8 cellular contexts compared by ENCODE assay signal in the genomic region with DNA sequence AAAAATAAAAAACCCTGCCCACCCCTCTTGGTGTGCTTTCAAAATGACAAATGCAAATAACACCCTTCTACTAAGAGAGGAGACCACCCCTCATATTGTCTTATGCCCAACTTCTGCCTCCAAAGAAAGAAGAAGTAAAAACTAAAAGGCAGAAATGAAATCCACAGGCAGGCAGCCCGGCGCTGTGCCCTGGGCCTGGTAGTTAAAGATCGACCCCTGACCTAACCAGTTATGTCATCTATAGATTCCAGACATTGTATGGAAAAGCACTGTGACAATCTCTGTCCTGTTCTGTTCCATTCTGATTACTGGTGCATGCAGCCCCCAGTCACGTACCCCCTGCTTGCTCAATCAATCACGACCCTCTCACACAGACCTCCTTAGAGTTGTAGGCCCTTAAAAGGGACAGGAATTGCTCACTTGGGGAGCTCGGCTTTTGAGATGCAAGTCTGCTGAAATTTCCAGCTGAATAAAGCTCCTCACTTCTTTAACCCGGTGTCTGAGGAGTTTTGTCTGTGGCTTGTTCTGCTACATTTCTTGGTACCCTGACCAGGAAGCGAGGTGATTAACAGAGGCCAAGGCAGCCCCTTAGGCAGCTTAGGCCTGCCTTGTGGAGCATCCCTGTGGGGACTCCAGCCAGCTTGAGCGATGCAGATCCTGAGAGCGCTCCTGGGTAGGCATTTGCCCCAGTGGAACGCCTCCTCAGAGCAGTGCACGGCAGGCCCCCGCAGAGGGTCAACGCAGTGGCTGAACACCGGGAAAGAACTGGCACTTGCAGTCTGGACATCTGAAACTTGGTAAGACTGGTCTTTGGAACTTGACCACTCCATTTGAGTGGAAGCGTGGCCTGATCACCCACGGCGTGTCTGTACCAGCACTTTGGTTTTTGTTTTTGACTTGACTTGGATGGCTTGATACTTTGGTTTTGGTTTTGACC. TPM values are rescaled to one million over a fixed set of nuclear protein-coding genes. Genes with fewer than 3 reads are reported as not detected.
DNase-seq lines count a peak whose midpoint lies in the region; ATAC-seq, FAIRE-seq and TF ChIP-seq lines count a peak whose summit lies in the region.
"Not testable (repeated sequence)": the region's sequence is repeated elsewhere in the genome, so short reads cannot be mapped to it uniquely, and the experiment has no call there.
"Had no signal": no experiment of that assay in that cellular context is flagged by ENCODE, and none has a peak within 500 bp of the region (broad histone marks: within the 10 kb centered on the region; RNA-seq: fewer than 3 reads in every experiment).

No MANE protein-coding gene starts in this region.

- not testable (repeated sequence) for TF ChIP-seq CTCF in H9 (conservative IDR thresholded peaks at IDR 0.05); OCI-LY3 (IDR thresholded peaks at IDR 0.05; ENCODE audit: low read depth, low read length); K562 (IDR thresholded peaks at IDR 0.05 in 2 of 3, conservative IDR thresholded peaks at IDR 0.05 in 1 of 3; ENCODE audit: insufficient read depth in 2 of 3, low read depth in 1 of 3, low read length in 3 of 3); mesothelial cell of epicardium (IDR thresholded peaks at IDR 0.05; ENCODE audit: unreplicated experiment); smooth muscle cell (IDR thresholded peaks at IDR 0.05; ENCODE audit: borderline replicate concordance, insufficient read depth, poor library complexity, severe bottlenecking)

- not testable (repeated sequence) for TF ChIP-seq POLR2A in K562 (conservative IDR thresholded peaks at IDR 0.05)

- not testable (repeated sequence) for H3K18ac ChIP-seq in H9 (ENCODE audit: insufficient read length, low read depth, low read length)

- not testable (repeated sequence) for ATAC-seq in K562, Right ventricle myocardium inferior

- H2BK12ac ChIP-seq in H9 (ENCODE audit: insufficient read length, low read depth, low read length), result not testable (repeated sequence)

- H3K4me1 Mint-ChIP-seq in H9 (peaks cover 36 to 43% of the 10 kb centered on the region in 2 experiments), mesothelial cell of epicardium (peaks cover 38% of the 10 kb centered on the region)

- H3K79me1 ChIP-seq in H9 (ENCODE audit: insufficient read depth, low read depth, low read length, poor library complexity, severe bottlenecking), result not testable (repeated sequence)

- H2BK20ac ChIP-seq in H9 (ENCODE audit: low read depth, low read length, poor library complexity, severe bottlenecking), result not testable (repeated sequence)

- not testable (repeated sequence) for H4K8ac ChIP-seq in H9 (replicated peaks; ENCODE audit: insufficient read length, low read depth, low read length)

- H3K27me3 Mint-ChIP-seq in H9 (ENCODE audit: low read depth), result peaks cover 12% of the 10 kb centered on the region
- H3K27me3 Mint-ChIP-seq in mesothelial cell of epicardium (ENCODE audit: low read depth), result not testable (repeated sequence)

- POLR2A ChIA-PET in K562 (lab: Yijun Ruan, JAX), result interaction anchor here (0.9 kb wide), 1 partner anchor 37 kb away, joined by 3 read pairs; no protein-coding TSS in a partner anchor

- H3K4me2 ChIP-seq in H9 (ENCODE audit: insufficient read depth, insufficient read length, low read length); smooth muscle cell: not testable (repeated sequence)
- H3K4me2 ChIP-seq in OCI-LY3 (ENCODE audit: low read length) (0 out of 2 replicates have a peak overlapping the region, but pooled peaks have one; percentile 11), K562 (ENCODE audit: insufficient read depth, low read length) (peak overlapping the region; percentile 8; the same call in 1 of the 2 replicates)

- H3K9me1 ChIP-seq in K562 (ENCODE audit: control insufficient read depth, insufficient read depth, low read length), result not testable (repeated sequence)

- H3K9ac ChIP-seq in H9 (ENCODE audit: extremely low read depth, insufficient read length, low read length); OCI-LY3 (ENCODE audit: low read length); K562 (ENCODE audit: insufficient read depth in 1 of 2, low read depth in 2 of 2, low read length in 2 of 2); iPS-20b (ENCODE audit: low read depth, low read length); smooth muscle cell (ENCODE audit: low read depth): not testable (repeated sequence)

- H3K27ac Mint-ChIP-seq in H9 (peak overlapping the region; percentile 0 to 60 (median 1)), mesothelial cell of epicardium (peak overlapping the region; percentile 84)

- not testable (repeated sequence) for H3K4me1 ChIP-seq in H9 (ENCODE audit: insufficient read depth, low read length); K562 (replicated peaks in 1 of 2; ENCODE audit: control insufficient read depth in 2 of 2, insufficient read depth in 2 of 2, low read length in 2 of 2)
- H3K4me1 ChIP-seq in OCI-LY3 (ENCODE audit: low read length) (peaks cover 11% of the 10 kb centered on the region), iPS-20b (ENCODE audit: insufficient read depth, low read length) (peaks cover 14% of the 10 kb centered on the region), smooth muscle cell (ENCODE audit: low read depth) (peaks cover 30% of the 10 kb centered on the region)

- WGBS in H9 (ENCODE audit: extremely low coverage, insufficient read length, low lambda C conversion rate), result no CpG with 5 or more reads among the region's 18 CpGs
- WGBS in K562 (ENCODE audit: insufficient coverage, low coverage, missing lambda C conversion rate), result 85% methylated on average over 18 of the region's 18 CpGs
- WGBS in smooth muscle cell (ENCODE audit: low lambda C conversion rate), result 67% methylated on average over 18 of the region's 18 CpGs

- not testable (repeated sequence) for BruUV-seq in K562 (replicated peaks; lab: Mats Ljungman, UMichigan)

- H3K4ac ChIP-seq in H9 (ENCODE audit: low read depth, low read length), result not testable (repeated sequence)

- H3K79me2 ChIP-seq in H9 (ENCODE audit: insufficient read depth, low read length); OCI-LY3 (ENCODE audit: low read length); K562 (ENCODE audit: control insufficient read depth, insufficient read depth, low read length); smooth muscle cell (ENCODE audit: low read depth): not testable (repeated sequence)

- DNase-seq in H9 (peak; percentile 78), Right ventricle myocardium inferior (ENCODE audit: missing footprints) (peak; percentile 28)
- DNase-seq in K562 (ENCODE audit: extremely low read depth in 1 of 4, low spot score in 3 of 4); mesothelial cell of epicardium (ENCODE audit: low spot score in 2 of 2, unreplicated experiment in 2 of 2); smooth muscle cell (lab: John Stamatoyannopoulos, UW; ENCODE audit: unreplicated experiment): not testable (repeated sequence)

- not testable (repeated sequence) for H3K23ac ChIP-seq in H9 (ENCODE audit: insufficient read length, low read depth, low read length)

- not testable (repeated sequence) for H4K20me1 ChIP-seq in H9 (ENCODE audit: control insufficient read depth, insufficient read depth, insufficient read length); OCI-LY3 (ENCODE audit: insufficient read depth, low read length); K562 (replicated peaks; ENCODE audit: control insufficient read depth, insufficient read depth, low read length); smooth muscle cell (ENCODE audit: low read depth)

- not testable (repeated sequence) for H3K27me3 ChIP-seq in H9 (ENCODE audit: insufficient read depth, low read length); OCI-LY3 (ENCODE audit: low read depth, low read length); K562 (ENCODE audit: control insufficient read depth in 2 of 2, insufficient read depth in 2 of 2, low read length in 2 of 2); iPS-20b (ENCODE audit: insufficient read depth, low read length); smooth muscle cell (ENCODE audit: low read depth)

- not testable (repeated sequence) for H2BK15ac ChIP-seq in H9 (ENCODE audit: low read depth, low read length)

- H3K27ac ChIP-seq in H9 (ENCODE audit: insufficient read length, low read depth, low read length); OCI-LY3 (ENCODE audit: low read length); K562 (ENCODE audit: extremely low read depth, low read depth, low read length); iPS-20b (ENCODE audit: low read length): not testable (repeated sequence)
- H3K27ac ChIP-seq in smooth muscle cell (ENCODE audit: low read depth), result peak overlapping the region; percentile 28

- intact Hi-C loops in K562 (cut with micrococcal nuclease); Right ventricle myocardium inferior (cut with DNase I): not testable (repeated sequence)

- H3K9me3 Mint-ChIP-seq in H9, result peaks cover 0 to 15% of the 10 kb centered on the region in 2 experiments; a peak in 3 of 5 replicates
- not testable (repeated sequence) for H3K9me3 Mint-ChIP-seq in mesothelial cell of epicardium

- H2AFZ ChIP-seq in H9 (ENCODE audit: low read length); OCI-LY3 (ENCODE audit: low read depth, low read length); K562 (ENCODE audit: low read depth, low read length); smooth muscle cell (ENCODE audit: low read depth): not testable (repeated sequence)

- H3K14ac ChIP-seq in H9 (ENCODE audit: insufficient read depth, low read length), result peak overlapping the region; percentile 39; the same call in 1 of the 2 replicates

- not testable (repeated sequence) for TF ChIP-seq RAD21 in K562 (CRISPR knock-in tag; conservative IDR thresholded peaks at IDR 0.05 in 1 of 2, IDR thresholded peaks at IDR 0.05 in 1 of 2)

- CTCF ChIA-PET in K562 (lab: Yijun Ruan, JAX; ENCODE audit: low intra/inter-chr PET ratio), result interaction anchor here (0.9 kb wide), 1 partner anchor 10 kb away, joined by 3 read pairs; no protein-coding TSS in a partner anchor

- H3K36me3 Mint-ChIP-seq in H9 (ENCODE audit: insufficient read depth in 1 of 3, low read depth in 3 of 3) (peaks cover 0 to 15% (median 14%) of the 10 kb centered on the region in 3 experiments; a peak in 5 of 7 replicates), mesothelial cell of epicardium (peaks cover 33% of the 10 kb centered on the region)

- in situ Hi-C loops in K562 (cut with MboI), result loop anchor here (25.0 kb wide), 1 partner anchor 1902 kb away; no protein-coding TSS in a partner anchor

- H3K36me3 ChIP-seq in OCI-LY3 (replicated peaks; ENCODE audit: low read depth, low read length); K562 (ENCODE audit: control insufficient read depth, insufficient read depth, low read length); iPS-20b (ENCODE audit: insufficient read depth, low read depth, low read length); smooth muscle cell (ENCODE audit: low read depth): not testable (repeated sequence)

- not testable (repeated sequence) for H3F3A ChIP-seq in smooth muscle cell (ENCODE audit: low read depth)

- H3K4me3 Mint-ChIP-seq in H9, result peak overlapping the region; percentile 41 to 50; a peak in 4 of 5 replicates
- not testable (repeated sequence) for H3K4me3 Mint-ChIP-seq in mesothelial cell of epicardium

- FAIRE-seq in K562 (lab: Jason Lieb, UNC), result not testable (repeated sequence)

- not testable (repeated sequence) for H2BK120ac ChIP-seq in H9 (ENCODE audit: low read depth, low read length, poor library complexity, severe bottlenecking)

- H4K91ac ChIP-seq in H9 (ENCODE audit: insufficient read length, low read depth, low read length), result not testable (repeated sequence)

- H3K23me2 ChIP-seq in H9 (ENCODE audit: insufficient read length, low read depth, low read length, poor library complexity, severe bottlenecking), result not testable (repeated sequence)

- not testable (repeated sequence) for H3K9me3 ChIP-seq in H9 (ENCODE audit: control insufficient read depth, low read depth, low read length); OCI-LY3 (ENCODE audit: insufficient read depth, low read length); iPS-20b (ENCODE audit: insufficient read depth, low read depth, low read length); smooth muscle cell (replicated peaks; ENCODE audit: low read depth)
- H3K9me3 ChIP-seq in K562 (replicated peaks; ENCODE audit: control insufficient read depth, insufficient read depth, low read depth, low read length), result peaks cover 30% of the 10 kb centered on the region

- H3K56ac ChIP-seq in H9 (ENCODE audit: insufficient read length, low read depth, low read length), result not testable (repeated sequence)

- not testable (repeated sequence) for H3K4me3 ChIP-seq in OCI-LY3 (ENCODE audit: low read length); K562; smooth muscle cell
- peak overlapping the region; percentile 23 for H3K4me3 ChIP-seq in iPS-20b (ENCODE audit: low read length)

- not testable (repeated sequence) for H4K5ac ChIP-seq in H9 (ENCODE audit: insufficient read length, low read depth, low read length)

- H2BK5ac ChIP-seq in H9 (ENCODE audit: insufficient read length, low read length), result not testable (repeated sequence)

- not testable (repeated sequence) for H3T11ph ChIP-seq in H9 (ENCODE audit: low read length)

- H2AK5ac ChIP-seq in H9 (ENCODE audit: insufficient read length, low read length), result not testable (repeated sequence)

- TF ChIP-seq EP300 in K562 (IDR thresholded peaks at IDR 0.05; ENCODE audit: low read length), result not testable (repeated sequence)

RNA-seq across cellular contexts. Expression of gene TFPI, which starts 43.5 kb away (rescaled TPM):
- total RNA-seq in H9 (2021) (5.7 and 5.8 TPM in 2 replicates), K562 (2014; rRNA removed) (35.4 and 53.5 TPM in 2 replicates), K562 (2014; rRNA removed; fragmentation: Illumina TruSeq; extraction: Trizol) (100 and 145 TPM in 2 replicates), K562 (2015; rRNA removed; fragmentation: Illumina TruSeq; extraction: Trizol) (54.3 and 58.1 TPM in 2 replicates), K562 (2021) (74.7 and 83.0 TPM in 2 replicates), Right ventricle myocardium inferior (33.6 TPM), mesothelial cell of epicardium (80.0 to 89.7 TPM (median 87.9 TPM) in 3 replicates), smooth muscle cell (194 and 243 TPM in 2 replicates)
- total RNA-seq in K562 (2011; cell fraction: chromatin; rRNA removed; ENCODE audit: low replicate concordance), result 87.5 and 177 TPM in 2 replicates
- 61.4 and 81.3 TPM in 2 replicates for total RNA-seq in K562 (2011; cell fraction: nucleolus; rRNA removed)
- total RNA-seq in K562 (2011; cell fraction: nucleoplasm; rRNA removed), result 135 and 144 TPM in 2 replicates
- polyA plus RNA-seq in K562 (2011; rRNA removed) (179 and 1,046 TPM in 2 replicates), K562 (2014; fragmentation: Illumina TruSeq; extraction: Trizol) (104 TPM in 2 replicates), K562 (2014; fragmentation: Nextera tagmentation; extraction: Ambion mirVana) (100 to 1,000 TPM; 179 to 219 TPM), K562 (2014; rRNA removed) (61.8 and 76.3 TPM in 2 replicates), smooth muscle cell (159 and 169 TPM in 2 replicates)
- 33.6 and 424 TPM in 2 replicates for polyA plus RNA-seq in K562 (2011; cell fraction: cytosol; rRNA removed)
- polyA plus RNA-seq in K562 (2011; cell fraction: nucleus; rRNA removed), result 32.9 and 293 TPM in 2 replicates
- 51.0 and 52.7 TPM in 2 replicates for polyA plus RNA-seq in K562 (2012)
- 205 and 989 TPM in 2 replicates for polyA minus RNA-seq in K562 (2011; rRNA and poly(A)+ RNA removed)
- 60.0 and 237 TPM in 2 replicates for polyA minus RNA-seq in K562 (2011; cell fraction: cytosol; rRNA and poly(A)+ RNA removed)
- polyA minus RNA-seq in K562 (2011; cell fraction: nucleus; rRNA and poly(A)+ RNA removed), result 74.2 and 485 TPM in 2 replicates
- polyA plus RNA-seq: CD4-positive, CD25-positive, alpha-beta regulatory T cell had no signal
